ENCODE assay signal across 1 cellular context in the genomic region with DNA sequence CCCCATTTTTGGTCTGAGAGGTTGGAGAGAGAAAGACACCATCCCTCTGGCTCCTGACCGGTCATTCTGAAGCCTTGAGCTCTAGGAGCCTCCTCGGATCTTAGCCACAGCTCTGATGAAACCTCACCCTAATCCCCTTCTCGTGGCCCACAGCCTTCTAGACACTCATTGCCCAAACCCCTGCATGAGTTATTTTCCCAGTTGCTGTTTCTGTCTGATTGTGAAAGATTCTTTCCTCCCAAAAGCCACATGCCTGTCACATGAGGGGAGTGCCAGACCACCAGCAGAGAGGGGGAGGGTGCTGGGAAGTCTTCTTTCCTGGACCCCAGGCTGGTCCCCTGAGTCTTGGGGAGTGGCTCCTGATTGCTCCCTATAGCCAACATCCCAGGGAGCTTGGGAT.
TF ChIP-seq lines count a peak whose summit lies in the region.

No MANE protein-coding gene starts in this region.

TF ChIP-seq in H1, 55 proteins besides CTCF, POLR2A, EP300 and RAD21 (continued from another document):
- no peak for TF ChIP-seq SIN3A (conservative IDR thresholded peaks at IDR 0.05 in 1 of 2, IDR thresholded peaks at IDR 0.05 in 1 of 2; ENCODE audit: low read depth in 1 of 2, low read length in 2 of 2)
- no peak for TF ChIP-seq PHF8 (conservative IDR thresholded peaks at IDR 0.05; ENCODE audit: low read depth, low read length)
- TF ChIP-seq SIRT6 (IDR thresholded peaks at IDR 0.05; ENCODE audit: low read length), result no peak
- TF ChIP-seq SRF (IDR thresholded peaks at IDR 0.05; ENCODE audit: low read depth, low read length), result no peak
- TF ChIP-seq, protein P1, sequence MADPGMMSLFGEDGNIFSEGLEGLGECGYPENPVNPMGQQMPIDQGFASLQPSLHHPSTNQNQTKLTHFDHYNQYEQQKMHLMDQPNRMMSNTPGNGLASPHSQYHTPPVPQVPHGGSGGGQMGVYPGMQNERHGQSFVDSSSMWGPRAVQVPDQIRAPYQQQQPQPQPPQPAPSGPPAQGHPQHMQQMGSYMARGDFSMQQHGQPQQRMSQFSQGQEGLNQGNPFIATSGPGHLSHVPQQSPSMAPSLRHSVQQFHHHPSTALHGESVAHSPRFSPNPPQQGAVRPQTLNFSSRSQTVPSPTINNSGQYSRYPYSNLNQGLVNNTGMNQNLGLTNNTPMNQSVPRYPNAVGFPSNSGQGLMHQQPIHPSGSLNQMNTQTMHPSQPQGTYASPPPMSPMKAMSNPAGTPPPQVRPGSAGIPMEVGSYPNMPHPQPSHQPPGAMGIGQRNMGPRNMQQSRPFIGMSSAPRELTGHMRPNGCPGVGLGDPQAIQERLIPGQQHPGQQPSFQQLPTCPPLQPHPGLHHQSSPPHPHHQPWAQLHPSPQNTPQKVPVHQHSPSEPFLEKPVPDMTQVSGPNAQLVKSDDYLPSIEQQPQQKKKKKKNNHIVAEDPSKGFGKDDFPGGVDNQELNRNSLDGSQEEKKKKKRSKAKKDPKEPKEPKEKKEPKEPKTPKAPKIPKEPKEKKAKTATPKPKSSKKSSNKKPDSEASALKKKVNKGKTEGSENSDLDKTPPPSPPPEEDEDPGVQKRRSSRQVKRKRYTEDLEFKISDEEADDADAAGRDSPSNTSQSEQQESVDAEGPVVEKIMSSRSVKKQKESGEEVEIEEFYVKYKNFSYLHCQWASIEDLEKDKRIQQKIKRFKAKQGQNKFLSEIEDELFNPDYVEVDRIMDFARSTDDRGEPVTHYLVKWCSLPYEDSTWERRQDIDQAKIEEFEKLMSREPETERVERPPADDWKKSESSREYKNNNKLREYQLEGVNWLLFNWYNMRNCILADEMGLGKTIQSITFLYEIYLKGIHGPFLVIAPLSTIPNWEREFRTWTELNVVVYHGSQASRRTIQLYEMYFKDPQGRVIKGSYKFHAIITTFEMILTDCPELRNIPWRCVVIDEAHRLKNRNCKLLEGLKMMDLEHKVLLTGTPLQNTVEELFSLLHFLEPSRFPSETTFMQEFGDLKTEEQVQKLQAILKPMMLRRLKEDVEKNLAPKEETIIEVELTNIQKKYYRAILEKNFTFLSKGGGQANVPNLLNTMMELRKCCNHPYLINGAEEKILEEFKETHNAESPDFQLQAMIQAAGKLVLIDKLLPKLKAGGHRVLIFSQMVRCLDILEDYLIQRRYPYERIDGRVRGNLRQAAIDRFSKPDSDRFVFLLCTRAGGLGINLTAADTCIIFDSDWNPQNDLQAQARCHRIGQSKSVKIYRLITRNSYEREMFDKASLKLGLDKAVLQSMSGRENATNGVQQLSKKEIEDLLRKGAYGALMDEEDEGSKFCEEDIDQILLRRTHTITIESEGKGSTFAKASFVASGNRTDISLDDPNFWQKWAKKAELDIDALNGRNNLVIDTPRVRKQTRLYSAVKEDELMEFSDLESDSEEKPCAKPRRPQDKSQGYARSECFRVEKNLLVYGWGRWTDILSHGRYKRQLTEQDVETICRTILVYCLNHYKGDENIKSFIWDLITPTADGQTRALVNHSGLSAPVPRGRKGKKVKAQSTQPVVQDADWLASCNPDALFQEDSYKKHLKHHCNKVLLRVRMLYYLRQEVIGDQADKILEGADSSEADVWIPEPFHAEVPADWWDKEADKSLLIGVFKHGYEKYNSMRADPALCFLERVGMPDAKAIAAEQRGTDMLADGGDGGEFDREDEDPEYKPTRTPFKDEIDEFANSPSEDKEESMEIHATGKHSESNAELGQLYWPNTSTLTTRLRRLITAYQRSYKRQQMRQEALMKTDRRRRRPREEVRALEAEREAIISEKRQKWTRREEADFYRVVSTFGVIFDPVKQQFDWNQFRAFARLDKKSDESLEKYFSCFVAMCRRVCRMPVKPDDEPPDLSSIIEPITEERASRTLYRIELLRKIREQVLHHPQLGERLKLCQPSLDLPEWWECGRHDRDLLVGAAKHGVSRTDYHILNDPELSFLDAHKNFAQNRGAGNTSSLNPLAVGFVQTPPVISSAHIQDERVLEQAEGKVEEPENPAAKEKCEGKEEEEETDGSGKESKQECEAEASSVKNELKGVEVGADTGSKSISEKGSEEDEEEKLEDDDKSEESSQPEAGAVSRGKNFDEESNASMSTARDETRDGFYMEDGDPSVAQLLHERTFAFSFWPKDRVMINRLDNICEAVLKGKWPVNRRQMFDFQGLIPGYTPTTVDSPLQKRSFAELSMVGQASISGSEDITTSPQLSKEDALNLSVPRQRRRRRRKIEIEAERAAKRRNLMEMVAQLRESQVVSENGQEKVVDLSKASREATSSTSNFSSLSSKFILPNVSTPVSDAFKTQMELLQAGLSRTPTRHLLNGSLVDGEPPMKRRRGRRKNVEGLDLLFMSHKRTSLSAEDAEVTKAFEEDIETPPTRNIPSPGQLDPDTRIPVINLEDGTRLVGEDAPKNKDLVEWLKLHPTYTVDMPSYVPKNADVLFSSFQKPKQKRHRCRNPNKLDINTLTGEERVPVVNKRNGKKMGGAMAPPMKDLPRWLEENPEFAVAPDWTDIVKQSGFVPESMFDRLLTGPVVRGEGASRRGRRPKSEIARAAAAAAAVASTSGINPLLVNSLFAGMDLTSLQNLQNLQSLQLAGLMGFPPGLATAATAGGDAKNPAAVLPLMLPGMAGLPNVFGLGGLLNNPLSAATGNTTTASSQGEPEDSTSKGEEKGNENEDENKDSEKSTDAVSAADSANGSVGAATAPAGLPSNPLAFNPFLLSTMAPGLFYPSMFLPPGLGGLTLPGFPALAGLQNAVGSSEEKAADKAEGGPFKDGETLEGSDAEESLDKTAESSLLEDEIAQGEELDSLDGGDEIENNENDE (IDR thresholded peaks at IDR 0.05; ENCODE audit: insufficient replicate concordance, low read length), result no peak
